Comparison of ENCODE assay signal across 22 cellular contexts in genomic region chr20:7596541-7596940, GRCh38.
"Had no signal": no experiment of that assay in that cellular context is flagged by ENCODE, and none has a peak within 500 bp of the region (broad histone marks: within the 10 kb centered on the region; RNA-seq: fewer than 3 reads in every experiment).

No MANE protein-coding gene starts in this region.

- H3K4me3 Mint-ChIP-seq: activated CD4-positive, alpha-beta memory T cell treated with anti-CD3 and anti-CD28 coated beads, Interleukin-2, amount 10 ng/mL, durations not matched to agents 7 days and 5 days; activated CD4-positive, alpha-beta T cell treated with anti-CD3 and anti-CD28 coated beads, Interleukin-2, amount 10 ng/mL, durations not matched to agents 24 days and 14 days; activated naive CD4-positive, alpha-beta T cell treated with anti-CD3 and anti-CD28 coated beads, Interleukin-2, amount 10 ng/mL, durations not matched to agents 7 days and 5 days; activated T-cell treated with anti-CD3 and anti-CD28 coated beads, Interleukin-2, amount 50 U/mL, for 72 hours; mesothelial cell of epicardium; naive thymus-derived CD8-positive, alpha-beta T cell; stimulated activated naive B cell treated with anti-CD40 and anti-IgM and Interleukin-4, amounts not matched to agents 10 μg/mL and 1 μg/mL and 100 μg/mL, for 72 hours; type B pancreatic cell had no signal

- H3K36me3 ChIP-seq: cardiac muscle cell, gastroesophageal sphincter had no signal

- H3K9me3 ChIP-seq: testis had no signal

- DNase-seq: activated CD4-positive, alpha-beta memory T cell treated with anti-CD3 and anti-CD28 coated beads, Interleukin-2, amount 10 ng/mL, durations not matched to agents 7 days and 5 days; activated CD4-positive, alpha-beta T cell treated with anti-CD3 and anti-CD28 coated beads, Interleukin-2, amount 10 ng/mL, durations not matched to agents 24 days and 14 days; activated effector memory CD4-positive, alpha-beta T cell treated with Interleukin-2 at 50 U/mL for 16 hours; activated naive CD4-positive, alpha-beta T cell treated with anti-CD3 and anti-CD28 coated beads, Interleukin-2, amount 10 ng/mL, durations not matched to agents 7 days and 5 days; activated T-cell treated with anti-CD3 and anti-CD28 coated beads, Interleukin-2, amount 50 U/mL, for 72 hours; amygdala; cortex of kidney; head of caudate nucleus; hypothalamus; kidney; naive thymus-derived CD8-positive, alpha-beta T cell; stimulated activated CD4-positive, alpha-beta T cell treated with anti-CD3 and anti-CD28 coated beads, Interleukin-2, amount 100 ng/mL, for 48 hours; stimulated activated CD8-positive, alpha-beta memory T cell treated with anti-CD3 and anti-CD28 coated beads, Interleukin-4, amount 100 ng/mL, for 48 hours; stimulated activated naive B cell treated with anti-CD40 and anti-IgM and Interleukin-4, amounts not matched to agents 10 μg/mL and 1 μg/mL and 100 μg/mL, for 72 hours; testis had no signal

- H3K27me3 Mint-ChIP-seq: activated CD4-positive, alpha-beta memory T cell treated with anti-CD3 and anti-CD28 coated beads, Interleukin-2, amount 10 ng/mL, durations not matched to agents 7 days and 5 days; activated CD4-positive, alpha-beta T cell treated with anti-CD3 and anti-CD28 coated beads, Interleukin-2, amount 10 ng/mL, durations not matched to agents 24 days and 14 days; activated naive CD4-positive, alpha-beta T cell treated with anti-CD3 and anti-CD28 coated beads, Interleukin-2, amount 10 ng/mL, durations not matched to agents 7 days and 5 days; naive thymus-derived CD8-positive, alpha-beta T cell; stimulated activated naive B cell treated with anti-CD40 and anti-IgM and Interleukin-4, amounts not matched to agents 10 μg/mL and 1 μg/mL and 100 μg/mL, for 72 hours; type B pancreatic cell had no signal

- H3K27ac ChIP-seq: cardiac muscle cell, epithelial cell of prostate, gastroesophageal sphincter, testis had no signal

- ATAC-seq: activated CD4-positive, CD25-positive, alpha-beta regulatory T cell treated with anti-CD3 and anti-CD28 coated beads, Interleukin-2, amount 50 U/mL, for 24 hours; activated T-cell treated with anti-CD3 and anti-CD28 coated beads, Interleukin-2, amount 50 U/mL, for 72 hours; gastroesophageal sphincter; left lobe of liver; naive thymus-derived CD8-positive, alpha-beta T cell; stimulated activated naive B cell treated with anti-CD40 and anti-IgM and Interleukin-4, amounts not matched to agents 10 μg/mL and 1 μg/mL and 100 μg/mL, for 72 hours had no signal

- H3K27ac Mint-ChIP-seq: activated CD4-positive, alpha-beta memory T cell treated with anti-CD3 and anti-CD28 coated beads, Interleukin-2, amount 10 ng/mL, durations not matched to agents 7 days and 5 days; activated CD4-positive, alpha-beta T cell treated with anti-CD3 and anti-CD28 coated beads, Interleukin-2, amount 10 ng/mL, durations not matched to agents 24 days and 14 days; activated naive CD4-positive, alpha-beta T cell treated with anti-CD3 and anti-CD28 coated beads, Interleukin-2, amount 10 ng/mL, durations not matched to agents 7 days and 5 days; activated T-cell treated with anti-CD3 and anti-CD28 coated beads, Interleukin-2, amount 50 U/mL, for 72 hours; mesothelial cell of epicardium; naive thymus-derived CD8-positive, alpha-beta T cell; stimulated activated naive B cell treated with anti-CD40 and anti-IgM and Interleukin-4, amounts not matched to agents 10 μg/mL and 1 μg/mL and 100 μg/mL, for 72 hours; type B pancreatic cell had no signal

- H3K4me3 ChIP-seq: cardiac muscle cell, gastroesophageal sphincter, testis had no signal

- H3K4me1 ChIP-seq: gastroesophageal sphincter, testis had no signal

- H3K4me1 Mint-ChIP-seq: activated CD4-positive, alpha-beta memory T cell treated with anti-CD3 and anti-CD28 coated beads, Interleukin-2, amount 10 ng/mL, durations not matched to agents 7 days and 5 days; activated CD4-positive, alpha-beta T cell treated with anti-CD3 and anti-CD28 coated beads, Interleukin-2, amount 10 ng/mL, durations not matched to agents 24 days and 14 days; activated naive CD4-positive, alpha-beta T cell treated with anti-CD3 and anti-CD28 coated beads, Interleukin-2, amount 10 ng/mL, durations not matched to agents 7 days and 5 days; naive thymus-derived CD8-positive, alpha-beta T cell; stimulated activated naive B cell treated with anti-CD40 and anti-IgM and Interleukin-4, amounts not matched to agents 10 μg/mL and 1 μg/mL and 100 μg/mL, for 72 hours had no signal

- H3K27me3 ChIP-seq: cardiac muscle cell, gastroesophageal sphincter, testis had no signal

- FAIRE-seq: kidney had no signal

- H3K36me3 Mint-ChIP-seq: activated naive CD4-positive, alpha-beta T cell treated with anti-CD3 and anti-CD28 coated beads, Interleukin-2, amount 10 ng/mL, durations not matched to agents 7 days and 5 days; mesothelial cell of epicardium; naive thymus-derived CD8-positive, alpha-beta T cell; stimulated activated naive B cell treated with anti-CD40 and anti-IgM and Interleukin-4, amounts not matched to agents 10 μg/mL and 1 μg/mL and 100 μg/mL, for 72 hours; type B pancreatic cell had no signal
